ENCODE assay signal across 20 cellular contexts in the genomic region with DNA sequence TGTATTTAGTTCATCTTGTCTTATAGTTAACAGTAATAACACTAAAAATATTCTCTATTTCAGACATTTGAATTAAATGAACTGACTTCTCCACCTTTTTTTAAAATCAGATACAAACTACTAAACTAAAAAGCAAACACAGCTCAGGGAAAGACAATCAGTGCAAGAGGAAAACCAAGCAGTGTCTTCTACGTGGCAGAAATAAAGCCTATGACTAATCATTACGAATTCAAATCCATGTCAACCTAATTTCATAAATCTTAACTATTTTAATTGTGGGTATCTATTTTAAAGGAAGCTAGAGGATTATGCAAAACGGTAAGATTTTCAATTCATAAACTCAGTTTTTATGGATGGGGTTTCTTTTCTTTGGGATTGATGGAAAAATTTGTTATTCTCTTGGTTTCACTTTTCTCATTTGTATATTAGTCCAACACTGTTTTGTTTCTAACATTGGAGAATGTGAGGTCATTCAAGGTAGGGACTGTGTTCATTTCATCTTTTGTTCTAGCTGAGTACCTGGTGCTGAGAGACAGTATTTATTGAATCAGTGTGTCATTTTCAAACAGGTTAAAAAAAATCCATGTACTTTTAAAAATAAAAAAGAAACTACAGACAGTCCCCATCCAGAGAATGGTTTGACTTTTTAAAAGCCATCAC. TPM values are rescaled to one million over a fixed set of nuclear protein-coding genes. Genes with fewer than 3 reads are reported as not detected.
DNase-seq lines count a peak whose midpoint lies in the region.
"Had no signal": no experiment of that assay in that cellular context is flagged by ENCODE, and none has a peak within 500 bp of the region (broad histone marks: within the 10 kb centered on the region; RNA-seq: fewer than 3 reads in every experiment).

No MANE protein-coding gene starts in this region.

- H3K36me3 ChIP-seq in skeletal muscle satellite cell (ENCODE audit: insufficient read depth, low read length) = no peaks in the 10 kb centered on the region
- H3K36me3 ChIP-seq: spleen, thyroid gland had no signal

- peak overlapping the region; percentile 7 for H3K27ac ChIP-seq in epithelial cell of prostate
- H3K27ac ChIP-seq: spleen, thyroid gland had no signal

- DNase-seq in GM04504 (ENCODE audit: low read depth) (peak; percentile 28), RKO (ENCODE audit: low spot score) (peak; percentile 53), epithelial cell of prostate (ENCODE audit: low read depth, low spot score) (no peak), NCI-H2107 treated with DMSO at 0.1 percent for 48 hours (lab: John Stamatoyannopoulos, UW; ENCODE audit: unreplicated experiment) (no peak), H4 (ENCODE audit: low spot score) (no peak), OCI-M2 (lab: John Stamatoyannopoulos, UW; ENCODE audit: unreplicated experiment) (no peak)
- DNase-seq: endodermal cell; GOT3; naive thymus-derived CD8-positive, alpha-beta T cell; NCI-H1930; NCI-H524; posterior cingulate gyrus; spleen; thyroid gland had no signal

- H3K9me3 ChIP-seq in skeletal muscle satellite cell (replicated peaks; ENCODE audit: low read length) = no peaks in the 10 kb centered on the region
- H3K9me3 ChIP-seq: spleen, thyroid gland had no signal

- peak overlapping the region; percentile 60 for H3K9ac ChIP-seq in skeletal muscle satellite cell (ENCODE audit: low read depth, low read length)

- H3K4me1 ChIP-seq in skeletal muscle satellite cell (ENCODE audit: control insufficient read depth, insufficient read depth, low read length) = no peaks in the 10 kb centered on the region
- H3K4me1 ChIP-seq: spleen had no signal

- peak overlapping the region; percentile 72 for H3K4me2 ChIP-seq in skeletal muscle satellite cell (ENCODE audit: low read length)

- peak overlapping the region; percentile 57 for H3K4me3 ChIP-seq in skeletal muscle satellite cell (ENCODE audit: low read length)
- H3K4me3 ChIP-seq: GM12878, spleen, thyroid gland had no signal

- no peaks in the 10 kb centered on the region for H3K27me3 ChIP-seq in skeletal muscle satellite cell (ENCODE audit: control insufficient read depth, insufficient read depth, low read length)
- H3K27me3 ChIP-seq: spleen, thyroid gland had no signal

RNA-seq across cellular contexts. Expression of a gene that starts 12.8 kb away (rescaled TPM):
- 16.2 and 18.6 TPM in 2 replicates for total RNA-seq in skeletal muscle satellite cell (2012; rRNA removed)
- total RNA-seq in H4 (2014; rRNA removed; shearing (Covaris generic)) = 20.4 and 24.2 TPM in 2 replicates

RNA-seq across cellular contexts. Expression of a gene that starts 39.2 kb away (rescaled TPM):
- total RNA-seq in skeletal muscle satellite cell (2012; rRNA removed) = not detected in 2 replicates
- total RNA-seq in H4 (2014; rRNA removed; shearing (Covaris generic)) = not detected in 2 replicates
- total RNA-seq: activated T-helper 17 cell treated with anti-CD3 and anti-CD28 coated beads, Interleukin-2, amount 50 U/mL, for 72 hours; chondrocyte; endodermal cell; glomerular endothelial cell; naive thymus-derived CD8-positive, alpha-beta T cell; OCI-LY7; thyroid gland had no signal

Comparison
In these comparisons a context has a peak if more than half of its experiments do, and no peak if none do; other contexts are left out.
1. DNase-seq: peak in GM04504 (single experiment) and RKO (single experiment); none in epithelial cell of prostate (single experiment), NCI-H2107 treated with DMSO at 0.1 percent for 48 hours (single experiment), H4 (single experiment) and OCI-M2 (single experiment).